Comparison of ENCODE assay signal across 26 cellular contexts in genomic region chr10:129758180-129758579, GRCh38.
DNase-seq lines count a peak whose midpoint lies in the region; ATAC-seq and TF ChIP-seq lines count a peak whose summit lies in the region.
"Had no signal": no experiment of that assay in that cellular context is flagged by ENCODE, and none has a peak within 500 bp of the region (broad histone marks: within the 10 kb centered on the region; RNA-seq: fewer than 3 reads in every experiment).

No MANE protein-coding gene starts in this region.

- peaks cover 6% of the 10 kb centered on the region for H3K4me1 Mint-ChIP-seq in activated naive CD8-positive, alpha-beta T cell treated with anti-CD3 and anti-CD28 coated beads, Interleukin-2, amount 10 ng/mL, durations not matched to agents 7 days and 5 days
- peaks cover 10% of the 10 kb centered on the region for H3K4me1 Mint-ChIP-seq in activated naive CD8-positive, alpha-beta T cell treated with anti-CD3 and anti-CD28 coated beads for 36 hours
- H3K4me1 Mint-ChIP-seq: mesothelial cell of epicardium had no signal

- H3K9me3 ChIP-seq in Peyer's patch (no peaks in the 10 kb centered on the region), stomach (peaks cover 0 to 10% (median 3%) of the 10 kb centered on the region in 4 donors)

- peaks cover 3% of the 10 kb centered on the region for H3K36me3 Mint-ChIP-seq in activated naive CD8-positive, alpha-beta T cell treated with anti-CD3 and anti-CD28 coated beads, Interleukin-2, amount 10 ng/mL, durations not matched to agents 7 days and 5 days
- H3K36me3 Mint-ChIP-seq in activated naive CD8-positive, alpha-beta T cell treated with anti-CD3 and anti-CD28 coated beads for 36 hours, result peaks cover 36% of the 10 kb centered on the region

- no peak overlapping the region for H3K4me3 Mint-ChIP-seq in activated naive CD8-positive, alpha-beta T cell treated with anti-CD3 and anti-CD28 coated beads, Interleukin-2, amount 10 ng/mL, durations not matched to agents 7 days and 5 days
- H3K4me3 Mint-ChIP-seq in activated naive CD8-positive, alpha-beta T cell treated with anti-CD3 and anti-CD28 coated beads for 36 hours, result no peak overlapping the region
- H3K4me3 Mint-ChIP-seq: activated naive CD4-positive, alpha-beta T cell treated with anti-CD3 and anti-CD28 coated beads for 36 hours; activated T-cell treated with anti-CD3 and anti-CD28 coated beads, Interleukin-2, amount 50 U/mL, for 24 hours; dendritic cell treated with granulocyte-macrophage colony-stimulating factor and Interleukin-4, amounts not matched to agents 40 ng/mL and 50 ng/mL, for 4 days; mesothelial cell of epicardium; nephron had no signal

- DNase-seq in activated naive CD8-positive, alpha-beta T cell treated with anti-CD3 and anti-CD28 coated beads, Interleukin-2, amount 10 ng/mL, durations not matched to agents 7 days and 5 days, result peak; percentile 10
- no peak for DNase-seq in activated naive CD8-positive, alpha-beta T cell treated with anti-CD3 and anti-CD28 coated beads for 36 hours
- DNase-seq in Peyer's patch (peak in 2 of 3 donors; percentile 5 to 16), lower leg skin (ENCODE audit: low spot score in 2 of 2) (peak; percentile 10 to 68), stomach (peak; percentile 7), 8988T (no peak), NCI-H2081 treated with DMSO at 0.1 percent for 48 hours (lab: John Stamatoyannopoulos, UW) (no peak), cerebellar cortex (ENCODE audit: low spot score) (no peak)
- DNase-seq: activated CD4-positive, alpha-beta T cell treated with anti-CD3 and anti-CD28 coated beads, Interleukin-2, amount 50 U/mL, for 4 hours; activated naive CD4-positive, alpha-beta T cell treated with anti-CD3 and anti-CD28 coated beads for 36 hours; activated T-cell treated with anti-CD3 and anti-CD28 coated beads, Interleukin-2, amount 50 U/mL, for 24 hours; kidney glomerular epithelial cell; MM.1S; NCI-H1417 treated with DMSO at 0.1 percent for 48 hours; NCI-H82; OCI-M1; SHP77; stimulated activated CD4-positive, alpha-beta T cell treated with anti-CD3 and anti-CD28 coated beads, Interleukin-1b, Interleukin-23, amount 100 ng/mL, for 48 hours; WERI-Rb-1 had no signal

- H3K4me1 ChIP-seq in Peyer's patch, result no peaks in the 10 kb centered on the region
- H3K4me1 ChIP-seq in stomach, result peaks cover 0 to 9% (median 0%) of the 10 kb centered on the region in 4 donors
- H3K4me1 ChIP-seq: parathyroid adenoma had no signal

- H3K36me3 ChIP-seq in Peyer's patch (peaks cover 0 to 15% (median 0%) of the 10 kb centered on the region in 3 donors), stomach (peaks cover 10 to 35% (median 31%) of the 10 kb centered on the region in 4 donors)
- H3K36me3 ChIP-seq: WERI-Rb-1 had no signal

- intact Hi-C loops in lower leg skin (cut with DNase I; ENCODE audit: low total_unique reads) (no loop called here), stomach (cut with DNase I; ENCODE audit: low total_unique reads) (no loop called here)

- no peaks in the 10 kb centered on the region for H3K27me3 ChIP-seq in Peyer's patch
- H3K27me3 ChIP-seq in stomach, result no peaks in the 10 kb centered on the region

- H3K4me3 ChIP-seq in Peyer's patch (no peak overlapping the region), lower leg skin (ENCODE audit: low read depth, poor library complexity, severe bottlenecking) (no peak overlapping the region), stomach (no peak overlapping the region)
- H3K4me3 ChIP-seq: K562 had no signal

- no peak overlapping the region for H3K27ac Mint-ChIP-seq in activated naive CD8-positive, alpha-beta T cell treated with anti-CD3 and anti-CD28 coated beads, Interleukin-2, amount 10 ng/mL, durations not matched to agents 7 days and 5 days
- H3K27ac Mint-ChIP-seq in activated naive CD8-positive, alpha-beta T cell treated with anti-CD3 and anti-CD28 coated beads for 36 hours, result no peak overlapping the region
- H3K27ac Mint-ChIP-seq: activated naive CD4-positive, alpha-beta T cell treated with anti-CD3 and anti-CD28 coated beads for 36 hours; activated T-cell treated with anti-CD3 and anti-CD28 coated beads, Interleukin-2, amount 50 U/mL, for 24 hours; dendritic cell treated with granulocyte-macrophage colony-stimulating factor and Interleukin-4, amounts not matched to agents 40 ng/mL and 50 ng/mL, for 4 days; mesothelial cell of epicardium had no signal

- peaks cover 4% of the 10 kb centered on the region for H3K9me3 Mint-ChIP-seq in activated naive CD8-positive, alpha-beta T cell treated with anti-CD3 and anti-CD28 coated beads, Interleukin-2, amount 10 ng/mL, durations not matched to agents 7 days and 5 days
- peaks cover 10% of the 10 kb centered on the region for H3K9me3 Mint-ChIP-seq in activated naive CD8-positive, alpha-beta T cell treated with anti-CD3 and anti-CD28 coated beads for 36 hours

- 82 to 88% methylated on average over 8 of the region's 8 CpGs for WGBS in lower leg skin, 2 donors
- WGBS in stomach, 5 donors, result 86 to 96% (median 92%) methylated on average over 8 of the region's 8 CpGs

- no peak for ATAC-seq in activated naive CD8-positive, alpha-beta T cell treated with anti-CD3 and anti-CD28 coated beads, Interleukin-2, amount 10 ng/mL, durations not matched to agents 7 days and 5 days (ENCODE audit: low read depth)
- ATAC-seq: K562 had no signal

- no peak for TF ChIP-seq EP300 in stomach (IDR thresholded peaks at IDR 0.05)

- H3K27me3 Mint-ChIP-seq in activated naive CD8-positive, alpha-beta T cell treated with anti-CD3 and anti-CD28 coated beads, Interleukin-2, amount 10 ng/mL, durations not matched to agents 7 days and 5 days, result no peaks in the 10 kb centered on the region
- no peaks in the 10 kb centered on the region for H3K27me3 Mint-ChIP-seq in activated naive CD8-positive, alpha-beta T cell treated with anti-CD3 and anti-CD28 coated beads for 36 hours
- H3K27me3 Mint-ChIP-seq: activated T-cell treated with anti-CD3 and anti-CD28 coated beads, Interleukin-2, amount 50 U/mL, for 24 hours had no signal

- no peak for TF ChIP-seq CTCF in Peyer's patch (IDR thresholded peaks at IDR 0.05)
- no peak for TF ChIP-seq CTCF in lower leg skin (IDR thresholded peaks at IDR 0.05)
- no peak for TF ChIP-seq CTCF in stomach (IDR thresholded peaks at IDR 0.05)

- H3K27ac ChIP-seq in Peyer's patch (no peak overlapping the region), stomach (no peak overlapping the region)
- H3K27ac ChIP-seq: C4-2B, parathyroid adenoma, skin epidermis, WERI-Rb-1 had no signal

- TF ChIP-seq POLR2A in Peyer's patch (IDR thresholded peaks at IDR 0.05) (no peak), lower leg skin (IDR thresholded peaks at IDR 0.05) (no peak), stomach (IDR thresholded peaks at IDR 0.05) (no peak)

- POLR2A ChIA-PET in activated naive CD8-positive, alpha-beta T cell treated with anti-CD3 and anti-CD28 coated beads, Interleukin-2, amount 10 ng/mL, durations not matched to agents 7 days and 5 days (lab: Charles Lee), result no interaction called here

Comparison
In these comparisons a context has a peak if more than half of its experiments do, and no peak if none do; other contexts are left out.
1. DNase-seq: peak in activated naive CD8-positive, alpha-beta T cell treated with anti-CD3 and anti-CD28 coated beads, Interleukin-2, amount 10 ng/mL, durations not matched to agents 7 days and 5 days (single experiment), Peyer's patch (2 of 3), lower leg skin (2 of 2) and stomach (single experiment); none in activated naive CD8-positive, alpha-beta T cell treated with anti-CD3 and anti-CD28 coated beads for 36 hours (single experiment), 8988T (single experiment), NCI-H2081 treated with DMSO at 0.1 percent for 48 hours (single experiment) and cerebellar cortex (single experiment).